ENCODE assay signal across 1 cellular context in genomic region chr1:109193653-109194590, GRCh38.
TF ChIP-seq lines count a peak whose summit lies in the region.

No MANE protein-coding gene starts in this region.

TF ChIP-seq in HCT116, 20 proteins besides CTCF, POLR2A, EP300 and RAD21 (continued from another document):
- TF ChIP-seq SRF (IDR thresholded peaks at IDR 0.05; ENCODE audit: low read depth) = no peak
- no peak for TF ChIP-seq REST (IDR thresholded peaks at IDR 0.05; ENCODE audit: low read depth)
- no peak for TF ChIP-seq POLR2AphosphoS5 (IDR thresholded peaks at IDR 0.05; ENCODE audit: low read depth, low read length)
- TF ChIP-seq CBX3 (IDR thresholded peaks at IDR 0.05; ENCODE audit: low read depth) = no peak
- no peak for TF ChIP-seq ELF1 (IDR thresholded peaks at IDR 0.05; ENCODE audit: borderline replicate concordance, low read depth)
- no peak for TF ChIP-seq ATF3 (IDR thresholded peaks at IDR 0.05)
- TF ChIP-seq EZH2phosphoT487 (IDR thresholded peaks at IDR 0.05; ENCODE audit: borderline replicate concordance) = no peak
- TF ChIP-seq EGR1 (IDR thresholded peaks at IDR 0.05; ENCODE audit: low read depth) = no peak
- TF ChIP-seq CEBPB (IDR thresholded peaks at IDR 0.05; ENCODE audit: low read depth) = no peak
- TF ChIP-seq EZH2 (IDR thresholded peaks at IDR 0.05) = no peak
- no peak for TF ChIP-seq SP1 (IDR thresholded peaks at IDR 0.05; ENCODE audit: low read depth)
- TF ChIP-seq, protein P1, sequence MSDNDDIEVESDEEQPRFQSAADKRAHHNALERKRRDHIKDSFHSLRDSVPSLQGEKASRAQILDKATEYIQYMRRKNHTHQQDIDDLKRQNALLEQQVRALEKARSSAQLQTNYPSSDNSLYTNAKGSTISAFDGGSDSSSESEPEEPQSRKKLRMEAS (IDR thresholded peaks at IDR 0.05) = no peak
- no peak for TF ChIP-seq ZFX (IDR thresholded peaks at IDR 0.05)
- no peak for TF ChIP-seq TCF7L2 (IDR thresholded peaks at IDR 0.05; ENCODE audit: borderline replicate concordance, extremely low read depth, insufficient read depth, insufficient read length)
- TF ChIP-seq YY1 (IDR thresholded peaks at IDR 0.05; ENCODE audit: extremely low read depth, insufficient replicate concordance, low read depth, low read length) = no peak
- no peak for TF ChIP-seq SIN3A (IDR thresholded peaks at IDR 0.05; ENCODE audit: low read depth)
- no peak for TF ChIP-seq ZNF274 (IDR thresholded peaks at IDR 0.05; ENCODE audit: low read depth, low read length)
- TF ChIP-seq FOSL1 (IDR thresholded peaks at IDR 0.05; ENCODE audit: low read depth) = no peak
- no peak for TF ChIP-seq JUND (IDR thresholded peaks at IDR 0.05)
